In the genomic region with DNA sequence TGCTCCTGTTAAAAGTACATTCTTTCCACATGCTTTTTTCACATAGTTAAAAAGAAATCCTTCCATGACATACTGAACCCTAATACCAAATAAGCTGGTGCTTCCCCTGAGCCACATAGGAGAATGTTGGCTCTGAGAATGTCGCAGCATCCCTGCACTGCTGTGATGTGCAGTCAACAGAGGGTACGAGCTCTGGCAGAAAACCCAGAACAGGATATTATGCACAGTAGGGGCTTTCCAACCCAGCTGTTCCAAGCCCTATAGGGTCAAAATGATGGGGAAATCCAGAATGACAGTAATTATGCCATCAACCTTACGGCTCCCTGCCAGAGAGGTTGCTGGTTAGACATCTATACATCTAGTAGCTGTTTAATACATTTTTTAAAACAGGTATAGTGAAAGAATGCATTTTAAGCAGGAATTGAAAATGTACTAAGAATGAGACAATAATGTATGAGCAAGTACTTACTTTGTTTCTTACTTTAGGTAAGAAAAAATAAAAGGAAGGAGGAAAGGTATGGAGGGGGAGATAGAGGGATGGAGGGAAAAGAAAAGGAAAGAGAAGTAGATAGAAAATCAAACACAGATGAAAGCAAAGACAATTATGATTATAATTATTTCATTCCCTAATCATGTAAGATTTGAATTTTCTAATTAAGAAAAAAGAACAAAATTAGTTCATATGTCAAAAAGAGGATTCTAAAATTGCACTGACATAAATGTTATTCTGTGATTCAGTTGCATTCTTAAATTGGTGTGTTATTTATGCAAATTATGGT, we compare ENCODE assay signal across 8 cellular contexts.
DNase-seq lines count a peak whose midpoint lies in the region; ATAC-seq and TF ChIP-seq lines count a peak whose summit lies in the region.

No MANE protein-coding gene starts in this region.

- H3K18ac ChIP-seq in mesenchymal stem cell (ENCODE audit: low read depth in 1 of 2, low read length in 2 of 2): no peak overlapping the region

- H3K4me1 Mint-ChIP-seq in T-helper 2 cell treated with Interferon-gamma antibody and Interleukin-4, amounts not matched to agents 5 μg/mL and 100 μg/mL, for 36 hours (ENCODE audit: low read depth): peaks cover 51% of the 10 kb centered on the region

- no peak overlapping the region for H4K8ac ChIP-seq in mesenchymal stem cell (ENCODE audit: low read length)

- H3K27ac Mint-ChIP-seq in T-helper 2 cell treated with Interferon-gamma antibody and Interleukin-4, amounts not matched to agents 5 μg/mL and 100 μg/mL, for 36 hours: peak overlapping the region; percentile 91

- H2BK120ac ChIP-seq in mesenchymal stem cell (ENCODE audit: low read depth, low read length): no peak overlapping the region

- H3K36me3 ChIP-seq in mesenchymal stem cell (ENCODE audit: control insufficient read depth in 1 of 2, insufficient read depth in 2 of 2, low read depth in 1 of 2, low read length in 2 of 2): no peaks in the 10 kb centered on the region
- H3K36me3 ChIP-seq in left ventricle myocardium inferior: no peaks in the 10 kb centered on the region

- H2BK12ac ChIP-seq in mesenchymal stem cell (ENCODE audit: low read length in 2 of 2): no peak overlapping the region

- no peak overlapping the region for H2BK5ac ChIP-seq in mesenchymal stem cell (ENCODE audit: low read depth, low read length, poor library complexity, severe bottlenecking)

- no peak overlapping the region for H3K27ac ChIP-seq in mesenchymal stem cell (ENCODE audit: low read length, poor library complexity, severe bottlenecking)
- no peak overlapping the region for H3K27ac ChIP-seq in left ventricle myocardium inferior (replicated peaks)
- H3K27ac ChIP-seq in substantia nigra (ENCODE audit: low read depth, low read length, poor library complexity, severe bottlenecking): no peak overlapping the region

- H3K23ac ChIP-seq in mesenchymal stem cell (ENCODE audit: low read length in 2 of 2): no peak overlapping the region

- no peak overlapping the region for H3K14ac ChIP-seq in mesenchymal stem cell (ENCODE audit: low read length in 2 of 2)

- peaks cover 8% of the 10 kb centered on the region for H3K36me3 Mint-ChIP-seq in T-helper 2 cell treated with Interferon-gamma antibody and Interleukin-4, amounts not matched to agents 5 μg/mL and 100 μg/mL, for 36 hours (ENCODE audit: low read depth)

- H3K27me3 Mint-ChIP-seq in T-helper 2 cell treated with Interferon-gamma antibody and Interleukin-4, amounts not matched to agents 5 μg/mL and 100 μg/mL, for 36 hours (ENCODE audit: low read depth): peaks cover 3% of the 10 kb centered on the region

- no peak overlapping the region for H2AFZ ChIP-seq in mesenchymal stem cell (ENCODE audit: low read depth, low read length)

- H4K91ac ChIP-seq in mesenchymal stem cell (ENCODE audit: low read length): no peak overlapping the region

- TF ChIP-seq POLR2A in GM18505 (IDR thresholded peaks at IDR 0.05; ENCODE audit: borderline replicate concordance, extremely low read depth, insufficient read depth, insufficient read length): no peak

- H3K4me2 ChIP-seq in mesenchymal stem cell (ENCODE audit: low read length, poor library complexity, severe bottlenecking): no peak overlapping the region

- WGBS in mesenchymal stem cell: 95% methylated on average over 2 of the region's 3 CpGs

- H3K27me3 ChIP-seq in mesenchymal stem cell (ENCODE audit: control insufficient read depth in 1 of 2, insufficient read depth in 1 of 2, low read length in 2 of 2) (no peaks in the 10 kb centered on the region), left ventricle myocardium inferior (ENCODE audit: low read depth) (no peaks in the 10 kb centered on the region)

- no peaks in the 10 kb centered on the region for H3K9me3 ChIP-seq in mesenchymal stem cell (ENCODE audit: control insufficient read depth, low read length)
- H3K9me3 ChIP-seq in left ventricle myocardium inferior (replicated peaks): no peaks in the 10 kb centered on the region

- intact Hi-C loops in left ventricle myocardium inferior (cut with micrococcal nuclease): no loop called here

- ATAC-seq in GM18505 (IDR thresholded peaks at IDR 0.05; ENCODE audit: unreplicated experiment) (peak; percentile 46), HG02678 (IDR thresholded peaks at IDR 0.05; ENCODE audit: unreplicated experiment) (peak; percentile 61)

- H3K4me1 ChIP-seq in mesenchymal stem cell (ENCODE audit: control insufficient read depth, insufficient read depth, low read depth, low read length): no peaks in the 10 kb centered on the region
- H3K4me1 ChIP-seq in left ventricle myocardium inferior: no peaks in the 10 kb centered on the region

- H3K4me3 Mint-ChIP-seq in T-helper 2 cell treated with Interferon-gamma antibody and Interleukin-4, amounts not matched to agents 5 μg/mL and 100 μg/mL, for 36 hours: peak overlapping the region; percentile 75

- H3K9ac ChIP-seq in mesenchymal stem cell (ENCODE audit: low read length): no peak overlapping the region

- H3K9me3 Mint-ChIP-seq in T-helper 2 cell treated with Interferon-gamma antibody and Interleukin-4, amounts not matched to agents 5 μg/mL and 100 μg/mL, for 36 hours: no peaks in the 10 kb centered on the region

- no peaks in the 10 kb centered on the region for H3K79me1 ChIP-seq in mesenchymal stem cell (replicated peaks; ENCODE audit: low read length, poor library complexity, severe bottlenecking)

- peak; percentile 66 for DNase-seq in T-helper 2 cell treated with Interferon-gamma antibody and Interleukin-4, amounts not matched to agents 5 μg/mL and 100 μg/mL, for 36 hours (ENCODE audit: low spot score)
- DNase-seq in mesenchymal stem cell (peak; percentile 14), left ventricle myocardium inferior (no peak), SK-N-DZ (ENCODE audit: low spot score) (no peak), substantia nigra (lab: John Stamatoyannopoulos, UW) (no peak), H4 (ENCODE audit: low spot score) (no peak)

- H3K4me3 ChIP-seq in mesenchymal stem cell (ENCODE audit: insufficient read depth in 1 of 2, low read depth in 1 of 2, low read length in 2 of 2) (no peak overlapping the region), left ventricle myocardium inferior (no peak overlapping the region)

- no peak overlapping the region for H3K4ac ChIP-seq in mesenchymal stem cell (ENCODE audit: low read depth in 1 of 2, low read length in 2 of 2)

- no peak overlapping the region for H2BK15ac ChIP-seq in mesenchymal stem cell (ENCODE audit: low read depth, poor library complexity, severe bottlenecking)

- H2AK5ac ChIP-seq in mesenchymal stem cell (ENCODE audit: low read length, severe bottlenecking): no peak overlapping the region

- TF ChIP-seq CTCF in left ventricle myocardium inferior (IDR thresholded peaks at IDR 0.05; ENCODE audit: borderline replicate concordance): no peak

Comparison
In these comparisons a context has a peak if more than half of its experiments do, and no peak if none do; other contexts are left out.
1. DNase-seq: peak in T-helper 2 cell treated with Interferon-gamma antibody and Interleukin-4, amounts not matched to agents 5 μg/mL and 100 μg/mL, for 36 hours (single experiment) and mesenchymal stem cell (single experiment); none in left ventricle myocardium inferior (single experiment), SK-N-DZ (single experiment), substantia nigra (0 of 49) and H4 (single experiment).